1 cellular context compared by ENCODE assay signal in the genomic region with DNA sequence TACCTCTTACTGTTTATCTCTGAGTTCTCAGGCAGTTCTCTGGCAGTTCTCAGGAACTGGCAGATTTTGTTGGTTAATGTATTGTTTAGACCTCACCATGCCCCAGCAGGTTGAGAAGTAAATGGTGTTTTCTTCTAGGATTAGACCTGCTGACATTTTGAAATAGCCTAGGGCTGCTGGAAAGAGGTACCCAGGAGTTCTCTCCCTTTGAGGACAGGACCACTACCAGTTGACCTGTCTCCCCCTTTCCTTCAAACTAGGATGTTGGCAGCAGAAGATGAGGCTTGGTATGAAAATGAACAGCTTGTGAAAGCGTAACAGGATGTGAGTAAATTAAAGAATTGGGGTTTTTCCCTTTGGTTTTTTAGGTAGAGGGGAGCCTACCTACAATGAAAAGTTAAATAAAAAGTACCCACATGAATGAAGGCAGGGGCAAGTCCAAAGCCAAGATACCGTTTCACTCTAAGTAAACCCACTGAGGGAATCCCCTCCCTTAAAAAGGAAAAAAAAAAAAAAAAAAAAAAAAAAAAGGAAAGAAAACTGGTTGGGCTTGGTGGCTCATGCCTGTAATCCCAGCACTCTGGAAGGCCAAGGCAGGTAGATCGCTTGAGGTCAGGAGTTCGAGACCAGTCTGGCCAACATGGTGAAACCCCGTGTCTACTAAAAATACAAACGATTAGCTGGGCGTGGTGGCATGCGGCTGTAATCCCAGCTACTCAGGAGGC.
A peak's percentile ranks its signal among the peaks of the same experiment; 100 is the strongest.
TF ChIP-seq lines count a peak whose summit lies in the region.

No MANE protein-coding gene starts in this region.

TF ChIP-seq in GM12878, 131 proteins besides CTCF, POLR2A, EP300 and RAD21 (continued from another document):
- TF ChIP-seq, protein P1, sequence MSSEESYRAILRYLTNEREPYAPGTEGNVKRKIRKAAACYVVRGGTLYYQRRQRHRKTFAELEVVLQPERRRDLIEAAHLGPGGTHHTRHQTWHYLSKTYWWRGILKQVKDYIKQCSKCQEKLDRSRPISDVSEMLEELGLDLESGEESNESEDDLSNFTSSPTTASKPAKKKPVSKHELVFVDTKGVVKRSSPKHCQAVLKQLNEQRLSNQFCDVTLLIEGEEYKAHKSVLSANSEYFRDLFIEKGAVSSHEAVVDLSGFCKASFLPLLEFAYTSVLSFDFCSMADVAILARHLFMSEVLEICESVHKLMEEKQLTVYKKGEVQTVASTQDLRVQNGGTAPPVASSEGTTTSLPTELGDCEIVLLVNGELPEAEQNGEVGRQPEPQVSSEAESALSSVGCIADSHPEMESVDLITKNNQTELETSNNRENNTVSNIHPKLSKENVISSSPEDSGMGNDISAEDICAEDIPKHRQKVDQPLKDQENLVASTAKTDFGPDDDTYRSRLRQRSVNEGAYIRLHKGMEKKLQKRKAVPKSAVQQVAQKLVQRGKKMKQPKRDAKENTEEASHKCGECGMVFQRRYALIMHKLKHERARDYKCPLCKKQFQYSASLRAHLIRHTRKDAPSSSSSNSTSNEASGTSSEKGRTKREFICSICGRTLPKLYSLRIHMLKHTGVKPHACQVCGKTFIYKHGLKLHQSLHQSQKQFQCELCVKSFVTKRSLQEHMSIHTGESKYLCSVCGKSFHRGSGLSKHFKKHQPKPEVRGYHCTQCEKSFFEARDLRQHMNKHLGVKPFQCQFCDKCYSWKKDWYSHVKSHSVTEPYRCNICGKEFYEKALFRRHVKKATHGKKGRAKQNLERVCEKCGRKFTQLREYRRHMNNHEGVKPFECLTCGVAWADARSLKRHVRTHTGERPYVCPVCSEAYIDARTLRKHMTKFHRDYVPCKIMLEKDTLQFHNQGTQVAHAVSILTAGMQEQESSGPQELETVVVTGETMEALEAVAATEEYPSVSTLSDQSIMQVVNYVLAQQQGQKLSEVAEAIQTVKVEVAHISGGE (CRISPR knock-in tag; IDR thresholded peaks at IDR 0.05) = no peak
- TF ChIP-seq ATF7 (IDR thresholded peaks at IDR 0.05; ENCODE audit: low read depth) = peak; percentile 66
- peak; percentile 78 for TF ChIP-seq NR2F1 (conservative IDR thresholded peaks at IDR 0.05)
- peak in 1 of 2 experiments; percentile 94; a peak in 1 of 4 replicates for TF ChIP-seq CEBPB (IDR thresholded peaks at IDR 0.05; ENCODE audit: borderline replicate concordance in 1 of 2, low read depth in 2 of 2, low read length in 2 of 2)
- no peak for TF ChIP-seq ZZZ3 (IDR thresholded peaks at IDR 0.05; ENCODE audit: control insufficient read depth, insufficient read length, low read depth)
- TF ChIP-seq NFYA (IDR thresholded peaks at IDR 0.05; ENCODE audit: borderline replicate concordance, low read depth, low read length) = no peak
- no peak for TF ChIP-seq SREBF2 (IDR thresholded peaks at IDR 0.05; ENCODE audit: low read length)
- TF ChIP-seq TCF7 (IDR thresholded peaks at IDR 0.05; ENCODE audit: borderline replicate concordance) = peak; percentile 95
- peak; percentile 87 for TF ChIP-seq CREM (IDR thresholded peaks at IDR 0.05; ENCODE audit: low read depth)
- TF ChIP-seq SIX5 (IDR thresholded peaks at IDR 0.05; ENCODE audit: low read depth, low read length, severe bottlenecking) = no peak
- TF ChIP-seq, protein P2, sequence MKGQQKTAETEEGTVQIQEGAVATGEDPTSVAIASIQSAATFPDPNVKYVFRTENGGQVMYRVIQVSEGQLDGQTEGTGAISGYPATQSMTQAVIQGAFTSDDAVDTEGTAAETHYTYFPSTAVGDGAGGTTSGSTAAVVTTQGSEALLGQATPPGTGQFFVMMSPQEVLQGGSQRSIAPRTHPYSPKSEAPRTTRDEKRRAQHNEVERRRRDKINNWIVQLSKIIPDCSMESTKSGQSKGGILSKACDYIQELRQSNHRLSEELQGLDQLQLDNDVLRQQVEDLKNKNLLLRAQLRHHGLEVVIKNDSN (IDR thresholded peaks at IDR 0.05; ENCODE audit: borderline replicate concordance, extremely low read length, insufficient read depth, low read depth, low read length) = no peak
- TF ChIP-seq, protein P3, sequence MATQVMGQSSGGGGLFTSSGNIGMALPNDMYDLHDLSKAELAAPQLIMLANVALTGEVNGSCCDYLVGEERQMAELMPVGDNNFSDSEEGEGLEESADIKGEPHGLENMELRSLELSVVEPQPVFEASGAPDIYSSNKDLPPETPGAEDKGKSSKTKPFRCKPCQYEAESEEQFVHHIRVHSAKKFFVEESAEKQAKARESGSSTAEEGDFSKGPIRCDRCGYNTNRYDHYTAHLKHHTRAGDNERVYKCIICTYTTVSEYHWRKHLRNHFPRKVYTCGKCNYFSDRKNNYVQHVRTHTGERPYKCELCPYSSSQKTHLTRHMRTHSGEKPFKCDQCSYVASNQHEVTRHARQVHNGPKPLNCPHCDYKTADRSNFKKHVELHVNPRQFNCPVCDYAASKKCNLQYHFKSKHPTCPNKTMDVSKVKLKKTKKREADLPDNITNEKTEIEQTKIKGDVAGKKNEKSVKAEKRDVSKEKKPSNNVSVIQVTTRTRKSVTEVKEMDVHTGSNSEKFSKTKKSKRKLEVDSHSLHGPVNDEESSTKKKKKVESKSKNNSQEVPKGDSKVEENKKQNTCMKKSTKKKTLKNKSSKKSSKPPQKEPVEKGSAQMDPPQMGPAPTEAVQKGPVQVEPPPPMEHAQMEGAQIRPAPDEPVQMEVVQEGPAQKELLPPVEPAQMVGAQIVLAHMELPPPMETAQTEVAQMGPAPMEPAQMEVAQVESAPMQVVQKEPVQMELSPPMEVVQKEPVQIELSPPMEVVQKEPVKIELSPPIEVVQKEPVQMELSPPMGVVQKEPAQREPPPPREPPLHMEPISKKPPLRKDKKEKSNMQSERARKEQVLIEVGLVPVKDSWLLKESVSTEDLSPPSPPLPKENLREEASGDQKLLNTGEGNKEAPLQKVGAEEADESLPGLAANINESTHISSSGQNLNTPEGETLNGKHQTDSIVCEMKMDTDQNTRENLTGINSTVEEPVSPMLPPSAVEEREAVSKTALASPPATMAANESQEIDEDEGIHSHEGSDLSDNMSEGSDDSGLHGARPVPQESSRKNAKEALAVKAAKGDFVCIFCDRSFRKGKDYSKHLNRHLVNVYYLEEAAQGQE (IDR thresholded peaks at IDR 0.05; ENCODE audit: low read depth, low read length) = no peak
- peak; percentile 90 for TF ChIP-seq MTA2 (IDR thresholded peaks at IDR 0.05; ENCODE audit: low read depth)
- TF ChIP-seq MEF2B (IDR thresholded peaks at IDR 0.05; ENCODE audit: partially characterized antibody, poor library complexity, severe bottlenecking) = peak; percentile 67
- TF ChIP-seq, protein P4, sequence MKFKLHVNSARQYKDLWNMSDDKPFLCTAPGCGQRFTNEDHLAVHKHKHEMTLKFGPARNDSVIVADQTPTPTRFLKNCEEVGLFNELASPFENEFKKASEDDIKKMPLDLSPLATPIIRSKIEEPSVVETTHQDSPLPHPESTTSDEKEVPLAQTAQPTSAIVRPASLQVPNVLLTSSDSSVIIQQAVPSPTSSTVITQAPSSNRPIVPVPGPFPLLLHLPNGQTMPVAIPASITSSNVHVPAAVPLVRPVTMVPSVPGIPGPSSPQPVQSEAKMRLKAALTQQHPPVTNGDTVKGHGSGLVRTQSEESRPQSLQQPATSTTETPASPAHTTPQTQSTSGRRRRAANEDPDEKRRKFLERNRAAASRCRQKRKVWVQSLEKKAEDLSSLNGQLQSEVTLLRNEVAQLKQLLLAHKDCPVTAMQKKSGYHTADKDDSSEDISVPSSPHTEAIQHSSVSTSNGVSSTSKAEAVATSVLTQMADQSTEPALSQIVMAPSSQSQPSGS (IDR thresholded peaks at IDR 0.05; ENCODE audit: low read length) = peak; percentile 97
- TF ChIP-seq, protein P5, sequence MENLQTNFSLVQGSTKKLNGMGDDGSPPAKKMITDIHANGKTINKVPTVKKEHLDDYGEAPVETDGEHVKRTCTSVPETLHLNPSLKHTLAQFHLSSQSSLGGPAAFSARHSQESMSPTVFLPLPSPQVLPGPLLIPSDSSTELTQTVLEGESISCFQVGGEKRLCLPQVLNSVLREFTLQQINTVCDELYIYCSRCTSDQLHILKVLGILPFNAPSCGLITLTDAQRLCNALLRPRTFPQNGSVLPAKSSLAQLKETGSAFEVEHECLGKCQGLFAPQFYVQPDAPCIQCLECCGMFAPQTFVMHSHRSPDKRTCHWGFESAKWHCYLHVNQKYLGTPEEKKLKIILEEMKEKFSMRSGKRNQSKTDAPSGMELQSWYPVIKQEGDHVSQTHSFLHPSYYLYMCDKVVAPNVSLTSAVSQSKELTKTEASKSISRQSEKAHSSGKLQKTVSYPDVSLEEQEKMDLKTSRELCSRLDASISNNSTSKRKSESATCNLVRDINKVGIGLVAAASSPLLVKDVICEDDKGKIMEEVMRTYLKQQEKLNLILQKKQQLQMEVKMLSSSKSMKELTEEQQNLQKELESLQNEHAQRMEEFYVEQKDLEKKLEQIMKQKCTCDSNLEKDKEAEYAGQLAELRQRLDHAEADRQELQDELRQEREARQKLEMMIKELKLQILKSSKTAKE (IDR thresholded peaks at IDR 0.05; ENCODE audit: low read depth, poor library complexity, severe bottlenecking) = peak; percentile 90
- TF ChIP-seq WRNIP1 (IDR thresholded peaks at IDR 0.05; ENCODE audit: borderline replicate concordance, low read depth, low read length) = no peak
- TF ChIP-seq PAX5 (IDR thresholded peaks at IDR 0.05; ENCODE audit: borderline replicate concordance, low read depth, low read length) = peak; percentile 77; the same call in 1 of the 2 replicates
- TF ChIP-seq JUND (IDR thresholded peaks at IDR 0.05; ENCODE audit: low read depth, low read length) = 0 out of 2 replicates have a peak, but pooled peaks have one; percentile 45
- peak; percentile 75; the same call in 1 of the 2 replicates for TF ChIP-seq RCOR1 (conservative IDR thresholded peaks at IDR 0.05; ENCODE audit: low read depth, low read length)
- peak; percentile 92 for TF ChIP-seq MTA3 (IDR thresholded peaks at IDR 0.05; ENCODE audit: borderline replicate concordance, low read length)
- no peak for TF ChIP-seq POLR2AphosphoS5 (IDR thresholded peaks at IDR 0.05; ENCODE audit: low read length)
- TF ChIP-seq, protein P6, sequence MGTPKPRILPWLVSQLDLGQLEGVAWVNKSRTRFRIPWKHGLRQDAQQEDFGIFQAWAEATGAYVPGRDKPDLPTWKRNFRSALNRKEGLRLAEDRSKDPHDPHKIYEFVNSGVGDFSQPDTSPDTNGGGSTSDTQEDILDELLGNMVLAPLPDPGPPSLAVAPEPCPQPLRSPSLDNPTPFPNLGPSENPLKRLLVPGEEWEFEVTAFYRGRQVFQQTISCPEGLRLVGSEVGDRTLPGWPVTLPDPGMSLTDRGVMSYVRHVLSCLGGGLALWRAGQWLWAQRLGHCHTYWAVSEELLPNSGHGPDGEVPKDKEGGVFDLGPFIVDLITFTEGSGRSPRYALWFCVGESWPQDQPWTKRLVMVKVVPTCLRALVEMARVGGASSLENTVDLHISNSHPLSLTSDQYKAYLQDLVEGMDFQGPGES (IDR thresholded peaks at IDR 0.05) = no peak
- peak; percentile 98 for TF ChIP-seq NFIC (IDR thresholded peaks at IDR 0.05; ENCODE audit: low read depth, low read length)
- peak; percentile 46; the same call in 1 of the 2 replicates for TF ChIP-seq BMI1 (IDR thresholded peaks at IDR 0.05; ENCODE audit: borderline replicate concordance)
- TF ChIP-seq GABPA (IDR thresholded peaks at IDR 0.05; ENCODE audit: low read depth) = peak; percentile 67
- TF ChIP-seq IRF4 (IDR thresholded peaks at IDR 0.05; ENCODE audit: low read depth, low read length) = peak; percentile 79; the same call in 1 of the 2 replicates
- TF ChIP-seq SREBF1 (IDR thresholded peaks at IDR 0.05; ENCODE audit: low read length) = no peak
- TF ChIP-seq FOXM1 (IDR thresholded peaks at IDR 0.05; ENCODE audit: low read depth, low read length) = peak; percentile 98
- TF ChIP-seq, protein P7, sequence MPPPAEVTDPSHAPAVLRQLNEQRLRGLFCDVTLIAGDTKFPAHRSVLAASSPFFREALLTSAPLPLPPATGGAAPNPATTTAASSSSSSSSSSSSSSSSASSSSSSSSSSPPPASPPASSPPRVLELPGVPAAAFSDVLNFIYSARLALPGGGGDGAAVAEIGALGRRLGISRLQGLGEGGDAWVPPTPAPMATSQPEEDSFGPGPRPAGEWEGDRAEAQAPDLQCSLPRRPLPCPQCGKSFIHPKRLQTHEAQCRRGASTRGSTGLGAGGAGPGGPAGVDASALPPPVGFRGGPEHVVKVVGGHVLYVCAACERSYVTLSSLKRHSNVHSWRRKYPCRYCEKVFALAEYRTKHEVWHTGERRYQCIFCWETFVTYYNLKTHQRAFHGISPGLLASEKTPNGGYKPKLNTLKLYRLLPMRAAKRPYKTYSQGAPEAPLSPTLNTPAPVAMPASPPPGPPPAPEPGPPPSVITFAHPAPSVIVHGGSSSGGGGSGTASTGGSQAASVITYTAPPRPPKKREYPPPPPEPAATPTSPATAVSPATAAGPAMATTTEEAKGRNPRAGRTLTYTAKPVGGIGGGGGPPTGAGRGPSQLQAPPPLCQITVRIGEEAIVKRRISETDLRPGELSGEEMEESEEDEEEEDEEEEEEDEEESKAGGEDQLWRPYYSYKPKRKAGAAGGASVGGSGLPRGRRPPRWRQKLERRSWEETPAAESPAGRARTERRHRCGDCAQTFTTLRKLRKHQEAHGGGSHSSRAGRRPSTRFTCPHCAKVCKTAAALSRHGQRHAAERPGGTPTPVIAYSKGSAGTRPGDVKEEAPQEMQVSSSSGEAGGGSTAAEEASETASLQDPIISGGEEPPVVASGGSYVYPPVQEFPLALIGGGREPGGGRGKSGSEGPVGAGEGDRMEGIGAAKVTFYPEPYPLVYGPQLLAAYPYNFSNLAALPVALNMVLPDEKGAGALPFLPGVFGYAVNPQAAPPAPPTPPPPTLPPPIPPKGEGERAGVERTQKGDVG (CRISPR knock-in tag; IDR thresholded peaks at IDR 0.05) = no peak
- no peak for TF ChIP-seq KDM1A (IDR thresholded peaks at IDR 0.05; ENCODE audit: borderline replicate concordance)
- TF ChIP-seq RELA (IDR thresholded peaks at IDR 0.05; ENCODE audit: borderline replicate concordance, partially characterized antibody) = peak; percentile 78
- peak; percentile 85 for TF ChIP-seq BCL11A (IDR thresholded peaks at IDR 0.05; ENCODE audit: low read depth, low read length)
